Comparison of ENCODE assay signal across 12 cellular contexts in genomic region chr13:106499905-106500304, GRCh38. TPM values are rescaled to one million over a fixed set of nuclear protein-coding genes. Genes with fewer than 3 reads are reported as not detected.
DNase-seq lines count a peak whose midpoint lies in the region; ATAC-seq and TF ChIP-seq lines count a peak whose summit lies in the region.
"Had no signal": no experiment of that assay in that cellular context is flagged by ENCODE, and none has a peak within 500 bp of the region (broad histone marks: within the 10 kb centered on the region; RNA-seq: fewer than 3 reads in every experiment).

No MANE protein-coding gene starts in this region.

- H3K27me3 ChIP-seq in hepatocyte (no peaks in the 10 kb centered on the region), sigmoid colon (no peaks in the 10 kb centered on the region)
- H3K27me3 ChIP-seq: right atrium auricular region, uterus had no signal

- no peak overlapping the region for H2AFZ ChIP-seq in hepatocyte

- intact Hi-C loops in sigmoid colon (cut with DNase I), result no loop called here

- H3K9me3 ChIP-seq in hepatocyte (ENCODE audit: low read depth), result no peaks in the 10 kb centered on the region
- no peaks in the 10 kb centered on the region for H3K9me3 ChIP-seq in sigmoid colon
- H3K9me3 ChIP-seq: right atrium auricular region, uterus had no signal

- H3K9me2 ChIP-seq in hepatocyte (replicated peaks; ENCODE audit: insufficient read depth), result no peaks in the 10 kb centered on the region

- no peak for TF ChIP-seq CTCF in hepatocyte (IDR thresholded peaks at IDR 0.05; ENCODE audit: poor library complexity)
- TF ChIP-seq CTCF in sigmoid colon (IDR thresholded peaks at IDR 0.05), result no peak
- TF ChIP-seq CTCF in coronary artery (IDR thresholded peaks at IDR 0.05), result no peak

- H3K4me2 ChIP-seq in hepatocyte, result no peak overlapping the region

- peak overlapping the region; percentile 24 for H3K27ac ChIP-seq in hepatocyte
- H3K27ac ChIP-seq in sigmoid colon, result peak overlapping the region in 2 of 4 donors; percentile 75
- H3K27ac ChIP-seq in coronary artery, result no peak overlapping the region
- H3K27ac ChIP-seq: right atrium auricular region had no signal

- DNase-seq in OCI-M2 (lab: John Stamatoyannopoulos, UW; ENCODE audit: unreplicated experiment), result peak; percentile 59
- no peak for DNase-seq in hepatocyte (ENCODE audit: low spot score)
- no peak for DNase-seq in sigmoid colon
- no peak for DNase-seq in ecto neural progenitor cell (ENCODE audit: low spot score)
- no peak for DNase-seq in coronary artery (ENCODE audit: low spot score)
- DNase-seq in middle frontal gyrus (ENCODE audit: extremely low spot score, low spot score), result no peak
- DNase-seq: glutamatergic neuron, NCI-H1105 treated with DMSO at 0.1 percent for 48 hours, uterus had no signal

- peaks cover 99% of the 10 kb centered on the region for H3K79me2 ChIP-seq in hepatocyte

- H3K4me3 ChIP-seq in hepatocyte (no peak overlapping the region), sigmoid colon (no peak overlapping the region), coronary artery (no peak overlapping the region)
- H3K4me3 ChIP-seq: right atrium auricular region, uterus had no signal

- H3K4me1 ChIP-seq in hepatocyte (ENCODE audit: insufficient read depth) (peaks cover 24% of the 10 kb centered on the region), sigmoid colon (peaks cover 0 to 64% (median 49%) of the 10 kb centered on the region in 4 donors)

- TF ChIP-seq EP300 in sigmoid colon (IDR thresholded peaks at IDR 0.05), result no peak

- H4K20me1 ChIP-seq in hepatocyte (ENCODE audit: insufficient read depth, poor library complexity, severe bottlenecking), result peaks cover 20% of the 10 kb centered on the region

- peak; percentile 87 for ATAC-seq in GM18517 (IDR thresholded peaks at IDR 0.05; ENCODE audit: unreplicated experiment)
- ATAC-seq in HG02798 (IDR thresholded peaks at IDR 0.05; ENCODE audit: poor library complexity, unreplicated experiment), result peak; percentile 54

- TF ChIP-seq POLR2A in sigmoid colon (IDR thresholded peaks at IDR 0.05), result no peak

- 73% methylated on average over 4 of the region's 4 CpGs for WGBS in hepatocyte (ENCODE audit: low lambda C conversion rate, missing lambda C conversion rate)
- 56 to 83% methylated on average over 4 of the region's 4 CpGs for WGBS in sigmoid colon, 2 donors

- H3K36me3 ChIP-seq in hepatocyte (replicated peaks; ENCODE audit: insufficient read depth, low read depth), result no peaks in the 10 kb centered on the region
- no peaks in the 10 kb centered on the region for H3K36me3 ChIP-seq in sigmoid colon
- H3K36me3 ChIP-seq: right atrium auricular region, uterus had no signal

RNA-seq across cellular contexts. Expression of gene EFNB2, which starts 35.6 kb away (rescaled TPM):
- total RNA-seq in hepatocyte (59.6 and 63.3 TPM in 2 replicates), sigmoid colon (10 to 100 TPM in 3 of 4 donors, 1 to 10 TPM in 1; 7.2 to 15.0 (median 11.6) TPM)
- polyA plus RNA-seq in hepatocyte (57.7 and 62.4 TPM in 2 replicates), sigmoid colon (10 to 100 TPM in 2 of 3 donors, 1 to 10 TPM in 1; 9.6 to 36.1 (median 13.4) TPM)
